In the genomic region with DNA sequence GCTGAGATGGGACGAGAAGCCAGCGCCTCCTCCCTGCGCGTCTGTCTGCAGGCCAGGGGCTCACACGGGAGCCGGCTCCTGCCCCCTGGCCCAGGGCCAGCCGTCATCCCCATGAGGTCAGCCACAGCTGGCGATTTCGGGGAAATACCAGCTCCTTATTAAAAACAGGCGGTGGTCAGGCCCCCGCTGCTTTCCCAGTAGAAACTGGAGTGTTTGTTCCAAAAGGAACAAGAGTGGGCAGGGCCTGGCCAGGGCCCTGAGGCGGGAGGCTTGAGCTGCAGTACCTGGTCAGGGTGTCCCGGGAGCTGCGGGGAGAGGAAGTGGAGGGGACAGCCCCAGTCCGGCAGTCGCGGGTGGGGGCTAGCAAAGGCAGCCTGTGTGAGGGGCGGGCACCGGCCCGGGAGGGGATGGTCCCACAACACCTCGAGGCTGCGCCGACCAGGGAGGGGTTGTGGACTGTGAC, we compare ENCODE assay signal across 8 cellular contexts. TPM values are rescaled to one million over a fixed set of nuclear protein-coding genes. Genes with fewer than 3 reads are reported as not detected.
A peak's percentile ranks its signal among the peaks of the same experiment; 100 is the strongest.
DNase-seq lines count a peak whose midpoint lies in the region; TF ChIP-seq lines count a peak whose summit lies in the region.

No MANE protein-coding gene starts in this region.

- peaks cover 8% of the 10 kb centered on the region for H3K9me3 ChIP-seq in vagina

- H3K4me1 ChIP-seq in vagina = peaks cover 27% of the 10 kb centered on the region

- no peak for TF ChIP-seq CTCF in GM12864 (IDR thresholded peaks at IDR 0.05; ENCODE audit: low read depth, low read length, missing control alignments)
- no peak for TF ChIP-seq CTCF in HFF-Myc (IDR thresholded peaks at IDR 0.05; ENCODE audit: low read depth, low read length, missing control alignments)
- no peak for TF ChIP-seq CTCF in vagina (IDR thresholded peaks at IDR 0.05)

- peak overlapping the region; percentile 53 for H3K4me3 ChIP-seq in GM12864 (ENCODE audit: low read depth, low read length)
- peak overlapping the region; percentile 31 for H3K4me3 ChIP-seq in HFF-Myc (replicated peaks; ENCODE audit: low read depth, low read length)
- H3K4me3 ChIP-seq in vagina = peak overlapping the region; percentile 48 to 58

- H3K27ac ChIP-seq in vagina = peak overlapping the region; percentile 73

- DNase-seq in GM12864 (ENCODE audit: low read depth) (no peak), HFF-Myc (ENCODE audit: extremely low read depth, low read depth) (peak; percentile 59), RPMI7951 (ENCODE audit: low read depth) (peak; percentile 89), epidermal melanocyte (ENCODE audit: insufficient read length, low spot score) (peak; percentile 33), mucosa of gallbladder (ENCODE audit: low spot score) (peak; percentile 32), vagina (ENCODE audit: extremely low spot score in 2 of 2) (peak in 1 of 2 donors; percentile 95), NCI-H1105 (lab: John Stamatoyannopoulos, UW) (no peak), DMS153 (lab: John Stamatoyannopoulos, UW) (no peak)

- no peaks in the 10 kb centered on the region for H3K36me3 ChIP-seq in vagina

- intact Hi-C loops in vagina (cut with DNase I) = no loop called here

- no peak for TF ChIP-seq POLR2A in vagina (IDR thresholded peaks at IDR 0.05)

- H3K27me3 ChIP-seq in vagina = no peaks in the 10 kb centered on the region

RNA-seq across cellular contexts. Expression of a gene that starts 17.8 kb away (rescaled TPM):
- total RNA-seq in RPMI7951 (2014; rRNA removed; shearing (Covaris generic)) = not detected in 2 replicates
- 1.8 TPM for total RNA-seq in mucosa of gallbladder
- total RNA-seq in vagina = not detected

RNA-seq across cellular contexts. Expression of a gene that starts 32.1 kb away (rescaled TPM):
- total RNA-seq in RPMI7951 (2014; rRNA removed; shearing (Covaris generic)) = not detected in 2 replicates
- total RNA-seq in mucosa of gallbladder = 11.7 TPM
- total RNA-seq in vagina = 13.0 TPM

Comparison
In these comparisons a context has a peak if more than half of its experiments do, and no peak if none do; other contexts are left out.
1. DNase-seq: peak in HFF-Myc (single experiment), RPMI7951 (single experiment), epidermal melanocyte (single experiment) and mucosa of gallbladder (single experiment); none in GM12864 (single experiment), NCI-H1105 (single experiment) and DMS153 (single experiment).
2. RNA of a gene that starts 32.1 kb away (total RNA-seq): 13.0 TPM in vagina (single experiment) and 11.7 TPM in mucosa of gallbladder (single experiment); not detected in RPMI7951; every median in the first group is over 10 times any median in the second.
3. Peak in every context shown above with its lines, with median percentiles within 50 percentile points of each other: H3K4me3 ChIP-seq.